21 cellular contexts compared by ENCODE assay signal in genomic region chr4:183195534-183195933, GRCh38.
"Had no signal": no experiment of that assay in that cellular context is flagged by ENCODE, and none has a peak within 500 bp of the region (broad histone marks: within the 10 kb centered on the region; RNA-seq: fewer than 3 reads in every experiment).

No MANE protein-coding gene starts in this region.

- H3K27ac Mint-ChIP-seq: activated CD8-positive, alpha-beta T cell treated with anti-CD3 and anti-CD28 coated beads, Interleukin-2, amount 10 ng/mL, durations not matched to agents 7 days and 5 days; activated naive CD4-positive, alpha-beta T cell treated with anti-CD3 and anti-CD28 coated beads, Interleukin-2, amount 50 U/mL, for 24 hours; effector memory CD8-positive, alpha-beta T cell; naive thymus-derived CD4-positive, alpha-beta T cell; neural progenitor cell; stimulated activated memory B cell treated with anti-CD40 and anti-IgM and Interleukin-4, amounts not matched to agents 10 μg/mL and 1 μg/mL and 100 μg/mL, for 72 hours had no signal

- H3K4me3 Mint-ChIP-seq: activated CD8-positive, alpha-beta T cell treated with anti-CD3 and anti-CD28 coated beads, Interleukin-2, amount 10 ng/mL, durations not matched to agents 7 days and 5 days; activated naive CD4-positive, alpha-beta T cell treated with anti-CD3 and anti-CD28 coated beads, Interleukin-2, amount 50 U/mL, for 24 hours; central memory CD8-positive, alpha-beta T cell; effector memory CD8-positive, alpha-beta T cell; naive thymus-derived CD4-positive, alpha-beta T cell; neural progenitor cell; stimulated activated memory B cell treated with anti-CD40 and anti-IgM and Interleukin-4, amounts not matched to agents 10 μg/mL and 1 μg/mL and 100 μg/mL, for 72 hours had no signal

- H3K27me3 Mint-ChIP-seq: activated naive CD4-positive, alpha-beta T cell treated with anti-CD3 and anti-CD28 coated beads, Interleukin-2, amount 50 U/mL, for 24 hours had no signal

- H3K36me3 Mint-ChIP-seq: stimulated activated memory B cell treated with anti-CD40 and anti-IgM and Interleukin-4, amounts not matched to agents 10 μg/mL and 1 μg/mL and 100 μg/mL, for 72 hours had no signal

- H3K4me1 Mint-ChIP-seq: activated naive CD4-positive, alpha-beta T cell treated with anti-CD3 and anti-CD28 coated beads, Interleukin-2, amount 50 U/mL, for 24 hours; stimulated activated memory B cell treated with anti-CD40 and anti-IgM and Interleukin-4, amounts not matched to agents 10 μg/mL and 1 μg/mL and 100 μg/mL, for 72 hours had no signal

- ATAC-seq: activated CD8-positive, alpha-beta T cell treated with anti-CD3 and anti-CD28 coated beads, Interleukin-2, amount 10 ng/mL, durations not matched to agents 7 days and 5 days; effector memory CD8-positive, alpha-beta T cell; naive thymus-derived CD4-positive, alpha-beta T cell; stimulated activated memory B cell treated with anti-CD40 and anti-IgM and Interleukin-4, amounts not matched to agents 10 μg/mL and 1 μg/mL and 100 μg/mL, for 72 hours had no signal

- DNase-seq: activated CD4-positive, alpha-beta T cell treated with anti-CD3 and anti-CD28 coated beads for 1 hour; activated CD4-positive, alpha-beta T cell treated with anti-CD3 and anti-CD28 coated beads, Interleukin-2, amount 50 U/mL, for 1 hour; activated CD8-positive, alpha-beta T cell treated with anti-CD3 and anti-CD28 coated beads, Interleukin-2, amount 10 ng/mL, durations not matched to agents 7 days and 5 days; activated gamma-delta T cell treated with Interleukin-2 at 50 U/mL for 16 hours; brain microvascular endothelial cell; dorsolateral prefrontal cortex; effector memory CD8-positive, alpha-beta T cell; kidney; naive thymus-derived CD4-positive, alpha-beta T cell; retina; sigmoid colon; stimulated activated CD4-positive, alpha-beta T cell treated with anti-CD3 and anti-CD28 coated beads, Interleukin-15, amount 100 ng/mL, for 24 hours; transverse colon; WERI-Rb-1 had no signal

- H3K36me3 ChIP-seq: brain microvascular endothelial cell, neural progenitor cell, sigmoid colon, transverse colon, WERI-Rb-1 had no signal

- H3K9me3 ChIP-seq: ascending aorta, sigmoid colon, transverse colon had no signal

- H3K9me3 Mint-ChIP-seq: activated naive CD4-positive, alpha-beta T cell treated with anti-CD3 and anti-CD28 coated beads, Interleukin-2, amount 50 U/mL, for 24 hours; central memory CD8-positive, alpha-beta T cell; effector memory CD8-positive, alpha-beta T cell; naive thymus-derived CD4-positive, alpha-beta T cell; neural progenitor cell; stimulated activated memory B cell treated with anti-CD40 and anti-IgM and Interleukin-4, amounts not matched to agents 10 μg/mL and 1 μg/mL and 100 μg/mL, for 72 hours had no signal

- H3K4me3 ChIP-seq: ascending aorta, dorsolateral prefrontal cortex, lung, neural progenitor cell, sigmoid colon, smooth muscle cell, transverse colon had no signal

- H3K27me3 ChIP-seq: ascending aorta, brain microvascular endothelial cell, dorsolateral prefrontal cortex, neural progenitor cell, sigmoid colon, transverse colon had no signal

- H3K4me1 ChIP-seq: ascending aorta, transverse colon had no signal

- H3K27ac ChIP-seq: ascending aorta, brain microvascular endothelial cell, dorsolateral prefrontal cortex, neural progenitor cell, sigmoid colon, transverse colon, WERI-Rb-1 had no signal
